10 cellular contexts compared by ENCODE assay signal in the genomic region with DNA sequence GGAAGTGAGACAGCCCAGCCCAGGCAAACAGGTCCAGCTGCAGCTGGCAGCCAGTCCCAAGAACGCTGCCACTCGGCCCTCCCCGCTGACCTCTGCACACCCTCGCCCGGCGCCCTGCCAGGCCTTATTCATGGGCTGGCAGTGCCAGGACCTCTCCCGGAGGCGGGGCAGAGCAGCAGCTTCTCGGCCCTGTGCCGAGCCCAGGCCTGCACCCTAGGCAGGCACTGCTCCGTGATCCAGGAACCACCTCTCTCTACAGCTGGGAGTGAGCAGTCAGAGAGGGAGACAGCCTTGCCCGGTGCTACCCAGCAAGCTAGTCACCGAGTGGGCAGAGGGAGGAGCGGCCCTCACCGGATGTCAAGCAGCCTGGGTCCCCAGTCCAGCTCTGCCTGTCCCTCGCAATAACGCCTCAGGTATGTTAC.
DNase-seq lines count a peak whose midpoint lies in the region; ATAC-seq and TF ChIP-seq lines count a peak whose summit lies in the region.
"Had no signal": no experiment of that assay in that cellular context is flagged by ENCODE, and none has a peak within 500 bp of the region (broad histone marks: within the 10 kb centered on the region; RNA-seq: fewer than 3 reads in every experiment).

No MANE protein-coding gene starts in this region.

- POLR2A ChIA-PET in RWPE1 (lab: Yijun Ruan, JAX; ENCODE audit: low non-redundant PET): interaction anchor here (1.5 kb wide), 1 partner anchor 79 kb away, joined by 5 read pairs; a partner anchor contains a TSS
- POLR2A ChIA-PET in CD4-positive, alpha-beta memory T cell (lab: Charles Lee; ENCODE audit: partially characterized antibody): no interaction called here

- CTCF ChIA-PET in RWPE1 (lab: Yijun Ruan, JAX): interaction anchor here (0.7 to 1.9 kb wide), 4 partner anchors 79 to 129 kb away, joined by 3 to 6 read pairs (median 5); a partner anchor contains a TSS
- CTCF ChIA-PET in CD4-positive, alpha-beta memory T cell (lab: Charles Lee; ENCODE audit: partially characterized antibody): no interaction called here

- in situ Hi-C loops in Caki2 (cut with HindIII; ENCODE audit: low pct_unique_long_range_greater_than_20kb, low sequenced_read_pairs): no loop called here

- H3K27ac ChIP-seq in RWPE1: peak overlapping the region; percentile 55
- no peak overlapping the region for H3K27ac ChIP-seq in CD4-positive, alpha-beta memory T cell (ENCODE audit: low read depth, low read length)

- peaks cover 8% of the 10 kb centered on the region for H3K4me1 Mint-ChIP-seq in activated naive CD8-positive, alpha-beta T cell treated with anti-CD3 and anti-CD28 coated beads, Interleukin-2, amount 50 U/mL, for 24 hours
- peaks cover 0 to 2% (median under 1%) of the 10 kb centered on the region in 4 donors for H3K4me1 Mint-ChIP-seq in CD4-positive, alpha-beta memory T cell

- no peaks in the 10 kb centered on the region for H3K9me3 Mint-ChIP-seq in activated naive CD8-positive, alpha-beta T cell treated with anti-CD3 and anti-CD28 coated beads, Interleukin-2, amount 50 U/mL, for 24 hours
- H3K9me3 Mint-ChIP-seq in CD4-positive, alpha-beta memory T cell: no peaks in the 10 kb centered on the region

- H3K4me3 Mint-ChIP-seq in activated naive CD8-positive, alpha-beta T cell treated with anti-CD3 and anti-CD28 coated beads, Interleukin-2, amount 50 U/mL, for 24 hours: no peak overlapping the region
- no peak overlapping the region for H3K4me3 Mint-ChIP-seq in CD4-positive, alpha-beta memory T cell

- intact Hi-C loops in posterior cingulate gyrus (cut with DNase I): loop anchor here (5.0 kb wide), 1 partner anchor 127 kb away; no protein-coding TSS in a partner anchor
- intact Hi-C loops in CD4-positive, alpha-beta memory T cell (cut with micrococcal nuclease): loop anchor here (10.0 kb wide), 1 partner anchor 74 kb away; no protein-coding TSS in a partner anchor

- no peaks in the 10 kb centered on the region for H3K27me3 ChIP-seq in CD4-positive, alpha-beta memory T cell (ENCODE audit: insufficient read depth, low read length)

- DNase-seq in Caki2 (ENCODE audit: low read depth): peak; percentile 68
- DNase-seq in RWPE1 (ENCODE audit: low spot score): peak; percentile 80
- DNase-seq in globus pallidus (ENCODE audit: low spot score): peak; percentile 96
- DNase-seq in posterior cingulate gyrus: peak; percentile 80 to 99 (median 90)
- no peak for DNase-seq in activated naive CD8-positive, alpha-beta T cell treated with anti-CD3 and anti-CD28 coated beads, Interleukin-2, amount 50 U/mL, for 24 hours
- DNase-seq in NCI-H1694 (lab: John Stamatoyannopoulos, UW): no peak
- no peak for DNase-seq in CD4-positive, alpha-beta memory T cell
- DNase-seq: EL, NCI-H345 had no signal

- H3K4me3 ChIP-seq in CD4-positive, alpha-beta memory T cell (ENCODE audit: low read length in 2 of 2): no peak overlapping the region

- no peaks in the 10 kb centered on the region for H3K36me3 ChIP-seq in CD4-positive, alpha-beta memory T cell (ENCODE audit: insufficient read depth, low read length)

- no peak overlapping the region for H3K27ac Mint-ChIP-seq in activated naive CD8-positive, alpha-beta T cell treated with anti-CD3 and anti-CD28 coated beads, Interleukin-2, amount 50 U/mL, for 24 hours
- no peak overlapping the region for H3K27ac Mint-ChIP-seq in CD4-positive, alpha-beta memory T cell

- no peak for ATAC-seq in activated naive CD8-positive, alpha-beta T cell treated with anti-CD3 and anti-CD28 coated beads, Interleukin-2, amount 50 U/mL, for 24 hours
- no peak for ATAC-seq in GM19324 (IDR thresholded peaks at IDR 0.05; ENCODE audit: low FRiP score, unreplicated experiment)

- no peaks in the 10 kb centered on the region for H3K4me1 ChIP-seq in CD4-positive, alpha-beta memory T cell (ENCODE audit: insufficient read depth, low read length)

- TF ChIP-seq CTCF in RWPE1 (conservative IDR thresholded peaks at IDR 0.05; ENCODE audit: low read depth): no peak

- peaks cover 2% of the 10 kb centered on the region for H3K27me3 Mint-ChIP-seq in activated naive CD8-positive, alpha-beta T cell treated with anti-CD3 and anti-CD28 coated beads, Interleukin-2, amount 50 U/mL, for 24 hours
- peaks cover 11 to 19% of the 10 kb centered on the region in 2 donors for H3K27me3 Mint-ChIP-seq in CD4-positive, alpha-beta memory T cell

- H3K36me3 Mint-ChIP-seq in activated naive CD8-positive, alpha-beta T cell treated with anti-CD3 and anti-CD28 coated beads, Interleukin-2, amount 50 U/mL, for 24 hours (ENCODE audit: low read depth): no peaks in the 10 kb centered on the region
- H3K36me3 Mint-ChIP-seq in CD4-positive, alpha-beta memory T cell: no peaks in the 10 kb centered on the region

- H3K9me3 ChIP-seq in CD4-positive, alpha-beta memory T cell (ENCODE audit: control insufficient read depth in 1 of 2, low read length in 2 of 2): no peaks in the 10 kb centered on the region

Comparison
In these comparisons a context has a peak if more than half of its experiments do, and no peak if none do; other contexts are left out.
1. DNase-seq: peak in Caki2 (single experiment), RWPE1 (single experiment), globus pallidus (single experiment) and posterior cingulate gyrus (10 of 10); none in activated naive CD8-positive, alpha-beta T cell treated with anti-CD3 and anti-CD28 coated beads, Interleukin-2, amount 50 U/mL, for 24 hours (single experiment), NCI-H1694 (single experiment) and CD4-positive, alpha-beta memory T cell (0 of 5).